19 cellular contexts compared by ENCODE assay signal in genomic region chr18:40415224-40415791, GRCh38.
DNase-seq lines count a peak whose midpoint lies in the region; ATAC-seq and TF ChIP-seq lines count a peak whose summit lies in the region.
"Had no signal": no experiment of that assay in that cellular context is flagged by ENCODE, and none has a peak within 500 bp of the region (broad histone marks: within the 10 kb centered on the region; RNA-seq: fewer than 3 reads in every experiment).

No MANE protein-coding gene starts in this region.

- DNase-seq in NCI-H748 (lab: John Stamatoyannopoulos, UW; ENCODE audit: unreplicated experiment) (peak; percentile 37), NCI-H748 treated with DMSO at 0.1 percent for 48 hours (lab: John Stamatoyannopoulos, UW) (no peak), IMR-90 (no peak), endodermal cell (no peak)
- DNase-seq in stimulated activated effector memory CD8-positive, alpha-beta T cell treated with anti-CD3 and anti-CD28 coated beads, Interleukin-12 subunit alpha, Interleukin-12 subunit beta, amount 100 ng/mL, for 72 hours (ENCODE audit: low spot score in 2 of 2): no peak
- DNase-seq: 8988T; ACHN; BE2C; CD8-positive, alpha-beta memory T cell; MG63; NCI-H1694; NCI-H2029 treated with DMSO at 0.1 percent for 48 hours; SK-N-SH; T-helper 17 cell had no signal

- ATAC-seq in IMR-90 (ENCODE audit: low read depth) (no peak), GM21423 (IDR thresholded peaks at IDR 0.05; ENCODE audit: unreplicated experiment) (no peak), GM18511 (IDR thresholded peaks at IDR 0.05; ENCODE audit: unreplicated experiment) (no peak)
- no peak for ATAC-seq in stimulated activated effector memory CD8-positive, alpha-beta T cell treated with anti-CD3 and anti-CD28 coated beads, Interleukin-12 subunit alpha, Interleukin-12 subunit beta, amount 100 ng/mL, for 72 hours
- ATAC-seq: T-helper 17 cell had no signal

- H4K91ac ChIP-seq in IMR-90 (ENCODE audit: insufficient read depth, low read depth, low read length): no peak overlapping the region; the same call in 1 of the 2 replicates

- H3K9me3 Mint-ChIP-seq in endodermal cell: no peaks in the 10 kb centered on the region
- peaks cover 24% of the 10 kb centered on the region for H3K9me3 Mint-ChIP-seq in stimulated activated effector memory CD8-positive, alpha-beta T cell treated with anti-CD3 and anti-CD28 coated beads, Interleukin-12 subunit alpha, Interleukin-12 subunit beta, amount 100 ng/mL, for 72 hours

- H3K9ac ChIP-seq in IMR-90 (ENCODE audit: low read depth, low read length) (no peak overlapping the region), OCI-LY3 (ENCODE audit: low read length) (no peak overlapping the region), endodermal cell (ENCODE audit: extremely low read depth, low read length, poor library complexity, severe bottlenecking) (no peak overlapping the region)
- H3K9ac ChIP-seq: SK-N-SH had no signal

- no peak overlapping the region for H2AK5ac ChIP-seq in IMR-90 (ENCODE audit: low read depth, low read length)

- no peak overlapping the region for H2BK15ac ChIP-seq in IMR-90 (ENCODE audit: low read depth, low read length)

- H3K36me3 Mint-ChIP-seq in endodermal cell (ENCODE audit: low read depth): no peaks in the 10 kb centered on the region
- H3K36me3 Mint-ChIP-seq in stimulated activated effector memory CD8-positive, alpha-beta T cell treated with anti-CD3 and anti-CD28 coated beads, Interleukin-12 subunit alpha, Interleukin-12 subunit beta, amount 100 ng/mL, for 72 hours: no peaks in the 10 kb centered on the region
- H3K36me3 Mint-ChIP-seq: CD14-positive monocyte; CD8-positive, alpha-beta memory T cell had no signal

- H3K4ac ChIP-seq in IMR-90 (ENCODE audit: low read depth, low read length): no peak overlapping the region

- H3K4me1 Mint-ChIP-seq in endodermal cell: no peaks in the 10 kb centered on the region
- H3K4me1 Mint-ChIP-seq in stimulated activated effector memory CD8-positive, alpha-beta T cell treated with anti-CD3 and anti-CD28 coated beads, Interleukin-12 subunit alpha, Interleukin-12 subunit beta, amount 100 ng/mL, for 72 hours: no peaks in the 10 kb centered on the region
- H3K4me1 Mint-ChIP-seq: CD14-positive monocyte; CD8-positive, alpha-beta memory T cell; T-helper 17 cell had no signal

- no peak overlapping the region for H2BK120ac ChIP-seq in IMR-90 (ENCODE audit: low read depth, low read length)

- H4K5ac ChIP-seq in IMR-90 (ENCODE audit: low read depth, low read length): no peak overlapping the region

- in situ Hi-C loops in IMR-90 (cut with MboI; ENCODE audit: low sequenced_read_pairs): loop anchor here (25.0 kb wide), 1 partner anchor 972 kb away; no protein-coding TSS in a partner anchor

- no peak for TF ChIP-seq POLR2A in IMR-90 (IDR thresholded peaks at IDR 0.05; ENCODE audit: low read depth, low read length)

- POLR2A ChIA-PET in IMR-90 (lab: Charles Lee; ENCODE audit: unreplicated experiment): no interaction called here

- H3K18ac ChIP-seq in IMR-90 (ENCODE audit: low read depth, low read length): no peak overlapping the region

- no peak overlapping the region for H3K14ac ChIP-seq in IMR-90 (replicated peaks; ENCODE audit: low read depth, low read length)

- H2AFZ ChIP-seq in IMR-90 (replicated peaks; ENCODE audit: low read length, poor library complexity) (no peak overlapping the region), OCI-LY3 (ENCODE audit: low read depth, low read length) (no peak overlapping the region)

- BruUV-seq in IMR-90 (replicated peaks; lab: Mats Ljungman, UMichigan): no TSS peak

- no peak overlapping the region for H2BK5ac ChIP-seq in IMR-90 (ENCODE audit: low read depth, low read length, poor library complexity, severe bottlenecking)

- TF ChIP-seq CTCF in IMR-90 (conservative IDR thresholded peaks at IDR 0.05; ENCODE audit: low read depth, low read length) (no peak), OCI-LY3 (IDR thresholded peaks at IDR 0.05; ENCODE audit: low read depth, low read length) (peak; percentile 30), endodermal cell (conservative IDR thresholded peaks at IDR 0.05) (peak; percentile 41)

- H3K4me3 Mint-ChIP-seq in endodermal cell: no peak overlapping the region
- no peak overlapping the region for H3K4me3 Mint-ChIP-seq in stimulated activated effector memory CD8-positive, alpha-beta T cell treated with anti-CD3 and anti-CD28 coated beads, Interleukin-12 subunit alpha, Interleukin-12 subunit beta, amount 100 ng/mL, for 72 hours
- H3K4me3 Mint-ChIP-seq: CD14-positive monocyte; CD8-positive, alpha-beta memory T cell; T-helper 17 cell had no signal

- H3K27me3 Mint-ChIP-seq in endodermal cell (ENCODE audit: insufficient read depth): no peaks in the 10 kb centered on the region
- H3K27me3 Mint-ChIP-seq: CD8-positive, alpha-beta memory T cell; T-helper 17 cell had no signal

- CTCF ChIA-PET in IMR-90 (lab: Yijun Ruan, JAX): no interaction called here

- H4K8ac ChIP-seq in IMR-90 (ENCODE audit: low read depth in 2 of 2, low read length in 2 of 2): no peak overlapping the region

- H3K36me3 ChIP-seq in IMR-90 (ENCODE audit: control insufficient read depth, insufficient read depth, low read length): no peaks in the 10 kb centered on the region
- H3K36me3 ChIP-seq in OCI-LY3 (replicated peaks; ENCODE audit: low read depth, low read length): no peaks in the 10 kb centered on the region
- H3K36me3 ChIP-seq in endodermal cell (ENCODE audit: control insufficient read depth, insufficient read depth, low read length): no peaks in the 10 kb centered on the region
- H3K36me3 ChIP-seq: BE2C, MG63 had no signal

- no peaks in the 10 kb centered on the region for H3K9me3 ChIP-seq in IMR-90 (ENCODE audit: control insufficient read depth, insufficient read depth, low read length)
- no peaks in the 10 kb centered on the region for H3K9me3 ChIP-seq in OCI-LY3 (ENCODE audit: insufficient read depth, low read length)
- no peaks in the 10 kb centered on the region for H3K9me3 ChIP-seq in endodermal cell (ENCODE audit: control insufficient read depth, low read length)
- H3K9me3 ChIP-seq: BE2C, MG63, SK-N-SH had no signal

- WGBS in IMR-90 (ENCODE audit: extremely low coverage in 2 of 2, insufficient read length in 1 of 2), 2 experiments: 100% methylated on average over 1 of the region's 2 CpGs; no CpG with 5 or more reads in 1 of the 2 experiments
- WGBS in endodermal cell (ENCODE audit: insufficient coverage in 1 of 2, insufficient read length in 1 of 2), 2 experiments: 50 to 83% methylated on average over 2 of the region's 2 CpGs

- dilution Hi-C loops in IMR-90 (cut with HindIII; ENCODE audit: low sequenced_read_pairs, unreplicated experiment): no loop called here

- H3K4me2 ChIP-seq in IMR-90 (ENCODE audit: low read depth, low read length) (no peak overlapping the region), OCI-LY3 (ENCODE audit: low read length) (peak overlapping the region; percentile 48)

- no peaks in the 10 kb centered on the region for H3K79me2 ChIP-seq in OCI-LY3 (ENCODE audit: low read length)

- H3K27ac Mint-ChIP-seq in endodermal cell: no peak overlapping the region
- no peak overlapping the region for H3K27ac Mint-ChIP-seq in stimulated activated effector memory CD8-positive, alpha-beta T cell treated with anti-CD3 and anti-CD28 coated beads, Interleukin-12 subunit alpha, Interleukin-12 subunit beta, amount 100 ng/mL, for 72 hours
- H3K27ac Mint-ChIP-seq: CD14-positive monocyte; CD8-positive, alpha-beta memory T cell; T-helper 17 cell had no signal

- H3K56ac ChIP-seq in IMR-90 (ENCODE audit: extremely low read depth, insufficient read depth, low read length): no peak overlapping the region

- no peak overlapping the region for H3K27ac ChIP-seq in IMR-90 (ENCODE audit: insufficient read depth, low read length)
- H3K27ac ChIP-seq in OCI-LY3 (ENCODE audit: low read length): no peak overlapping the region
- no peak overlapping the region for H3K27ac ChIP-seq in endodermal cell (ENCODE audit: low read depth, low read length)
- H3K27ac ChIP-seq: HL-60 had no signal

- no peak for TF ChIP-seq RAD21 in IMR-90 (IDR thresholded peaks at IDR 0.05; ENCODE audit: low read length)

- H3K27me3 ChIP-seq in IMR-90 (ENCODE audit: control insufficient read depth, insufficient read depth, low read length) (no peaks in the 10 kb centered on the region), OCI-LY3 (ENCODE audit: low read depth, low read length) (no peaks in the 10 kb centered on the region), endodermal cell (ENCODE audit: control insufficient read depth, insufficient read depth, low read length, poor library complexity, severe bottlenecking) (no peaks in the 10 kb centered on the region)
- H3K27me3 ChIP-seq: BE2C, MG63 had no signal

- no peaks in the 10 kb centered on the region for H3K9me1 ChIP-seq in IMR-90 (ENCODE audit: insufficient read depth, low read length)

- no peak overlapping the region for H3K4me3 ChIP-seq in IMR-90 (ENCODE audit: insufficient read depth, low read depth, low read length)
- H3K4me3 ChIP-seq in OCI-LY3 (ENCODE audit: low read length): no peak overlapping the region
- no peak overlapping the region for H3K4me3 ChIP-seq in endodermal cell (ENCODE audit: low read length)
- H3K4me3 ChIP-seq: MG63 had no signal

- no peaks in the 10 kb centered on the region for H4K20me1 ChIP-seq in IMR-90 (ENCODE audit: insufficient read depth, low read length)
- no peaks in the 10 kb centered on the region for H4K20me1 ChIP-seq in OCI-LY3 (ENCODE audit: insufficient read depth, low read length)

- H3K4me1 ChIP-seq in IMR-90 (ENCODE audit: control insufficient read depth, insufficient read depth, low read length) (no peaks in the 10 kb centered on the region), OCI-LY3 (ENCODE audit: low read length) (peaks cover 30% of the 10 kb centered on the region), endodermal cell (ENCODE audit: control insufficient read depth, insufficient read depth, low read length) (no peaks in the 10 kb centered on the region)
- H3K4me1 ChIP-seq: BE2C had no signal

- intact Hi-C loops in IMR-90 (cut with micrococcal nuclease): loop anchor here (10.0 kb wide), 1 partner anchor 959 kb away; no protein-coding TSS in a partner anchor

- no peak overlapping the region for H3K23ac ChIP-seq in IMR-90 (ENCODE audit: low read depth, low read length)

- no peak overlapping the region for H2AK9ac ChIP-seq in IMR-90 (replicated peaks; ENCODE audit: low read depth, low read length, poor library complexity)

- no peaks in the 10 kb centered on the region for H3K79me1 ChIP-seq in IMR-90 (ENCODE audit: low read depth in 1 of 2, low read length in 2 of 2)

- peak overlapping the region; percentile 40; the same call in 1 of the 2 replicates for H2BK20ac ChIP-seq in IMR-90 (ENCODE audit: low read depth, low read length)

TF ChIP-seq in IMR-90, 13 proteins besides CTCF, POLR2A, EP300 and RAD21 (continues in another document):
- peak; percentile 54 for TF ChIP-seq CEBPB (IDR thresholded peaks at IDR 0.05; ENCODE audit: low read depth, low read length)
